9 cellular contexts compared by ENCODE assay signal in genomic region chr3:28916713-28917499, GRCh38.
A peak's percentile ranks its signal among the peaks of the same experiment; 100 is the strongest.
DNase-seq lines count a peak whose midpoint lies in the region; TF ChIP-seq lines count a peak whose summit lies in the region.
"Had no signal": no experiment of that assay in that cellular context is flagged by ENCODE, and none has a peak within 500 bp of the region (broad histone marks: within the 10 kb centered on the region; RNA-seq: fewer than 3 reads in every experiment).

No MANE protein-coding gene starts in this region.

- peaks cover 0 to 16% (median 8%) of the 10 kb centered on the region in 4 donors for H3K4me1 ChIP-seq in sigmoid colon

- no peak for TF ChIP-seq POLR2A in sigmoid colon (IDR thresholded peaks at IDR 0.05)

- intact Hi-C loops in sigmoid colon (cut with DNase I): loop anchor here (5.0 kb wide), 2 partner anchors 360 to 850 kb away; no protein-coding TSS in a partner anchor

- DNase-seq in stimulated activated CD4-positive, alpha-beta T cell treated with anti-CD3 and anti-CD28 coated beads, Interleukin-15, amount 100 ng/mL, for 24 hours: peak; percentile 19
- no peak for DNase-seq in stimulated activated CD4-positive, alpha-beta T cell treated with anti-CD3 and anti-CD28 coated beads, Interleukin-1b, Interleukin-23, amount 100 ng/mL, for 48 hours
- no peak for DNase-seq in HFF-Myc (ENCODE audit: extremely low read depth, low read depth)
- peak; percentile 5 for DNase-seq in NCI-H1694 treated with DMSO at 0.1 percent for 48 hours (lab: John Stamatoyannopoulos, UW)
- DNase-seq in anterior cingulate cortex (lab: John Stamatoyannopoulos, UW): peak in 56 of 58 donors; percentile 2 to 90 (median 53)
- peak; percentile 35 for DNase-seq in hepatic stellate cell (ENCODE audit: low spot score)
- peak; percentile 83 for DNase-seq in sigmoid colon
- DNase-seq in NCI-H2029 treated with DMSO at 0.1 percent for 48 hours (lab: John Stamatoyannopoulos, UW): no peak

- TF ChIP-seq CTCF in HFF-Myc (IDR thresholded peaks at IDR 0.05; ENCODE audit: low read depth, low read length, missing control alignments) (peak; percentile 35), sigmoid colon (IDR thresholded peaks at IDR 0.05) (peak; percentile 23 to 49 (median 40))

- H3K4me3 ChIP-seq in HFF-Myc (replicated peaks; ENCODE audit: low read depth, low read length) (no peak overlapping the region), sigmoid colon (peak overlapping the region; percentile 3 to 44 (median 39))

- H3K27me3 ChIP-seq in sigmoid colon: no peaks in the 10 kb centered on the region

- peak overlapping the region; percentile 40 to 67 (median 62) for H3K27ac ChIP-seq in sigmoid colon
- H3K27ac ChIP-seq: HL-60 had no signal

- 49 to 71% methylated on average over 16 of the region's 16 CpGs for WGBS in sigmoid colon, 2 donors

- no peaks in the 10 kb centered on the region for H3K9me3 ChIP-seq in sigmoid colon

- no peaks in the 10 kb centered on the region for H3K36me3 ChIP-seq in sigmoid colon

- TF ChIP-seq EP300 in sigmoid colon (IDR thresholded peaks at IDR 0.05): no peak

Comparison
In these comparisons a context has a peak if more than half of its experiments do, and no peak if none do; other contexts are left out.
1. DNase-seq: peak in stimulated activated CD4-positive, alpha-beta T cell treated with anti-CD3 and anti-CD28 coated beads, Interleukin-15, amount 100 ng/mL, for 24 hours (single experiment), NCI-H1694 treated with DMSO at 0.1 percent for 48 hours (single experiment), anterior cingulate cortex (56 of 58), hepatic stellate cell (single experiment) and sigmoid colon (single experiment); none in stimulated activated CD4-positive, alpha-beta T cell treated with anti-CD3 and anti-CD28 coated beads, Interleukin-1b, Interleukin-23, amount 100 ng/mL, for 48 hours (single experiment), HFF-Myc (single experiment) and NCI-H2029 treated with DMSO at 0.1 percent for 48 hours (single experiment).